23 cellular contexts compared by ENCODE assay signal in the genomic region with DNA sequence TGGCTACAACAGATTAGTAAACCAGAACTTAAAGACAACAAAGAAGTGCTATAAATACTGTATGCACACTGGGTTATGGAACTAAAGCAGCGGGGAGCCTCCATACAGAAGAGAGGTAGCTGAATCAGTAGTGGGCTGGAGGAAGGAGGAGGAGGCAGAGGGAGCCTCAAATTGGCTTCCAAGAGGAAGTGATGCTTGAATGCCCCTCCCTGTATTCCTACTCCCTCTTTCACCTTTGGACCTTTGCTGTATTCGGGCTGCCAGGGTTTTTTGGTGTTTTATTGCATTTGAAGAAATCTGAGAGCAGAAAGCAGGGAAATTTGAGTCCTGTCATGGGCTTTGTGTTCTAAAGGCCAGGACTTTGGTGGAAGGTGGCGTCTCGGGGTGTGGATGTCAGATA.
"Had no signal": no experiment of that assay in that cellular context is flagged by ENCODE, and none has a peak within 500 bp of the region (broad histone marks: within the 10 kb centered on the region; RNA-seq: fewer than 3 reads in every experiment).

No MANE protein-coding gene starts in this region.

- H3K4me2 ChIP-seq: KMS-11 had no signal

- H3K27ac ChIP-seq: brain microvascular endothelial cell, cardiac muscle cell, KMS-11, VCaP had no signal

- H3K9me3 ChIP-seq: MG63 had no signal

- ATAC-seq: activated T-helper 17 cell treated with anti-CD3 and anti-CD28 coated beads, Interleukin-2, amount 50 U/mL, for 72 hours; PC-3 had no signal

- H3K27me3 ChIP-seq: brain microvascular endothelial cell, cardiac muscle cell, MG63 had no signal

- H3K4me3 ChIP-seq: cardiac muscle cell, MG63 had no signal

- DNase-seq: activated CD4-positive, alpha-beta memory T cell treated with anti-CD3 and anti-CD28 coated beads for 36 hours; activated CD4-positive, alpha-beta T cell treated with anti-CD3 and anti-CD28 coated beads, Interleukin-2, amount 10 ng/mL, durations not matched to agents 7 days and 5 days; activated CD4-positive, CD25-positive, alpha-beta regulatory T cell; activated CD8-positive, alpha-beta memory T cell treated with anti-CD3 and anti-CD28 coated beads for 24 hours; activated gamma-delta T cell treated with Interleukin-2 at 50 U/mL for 16 hours; activated naive CD4-positive, alpha-beta T cell treated with anti-CD3 and anti-CD28 coated beads, Interleukin-2, amount 10 ng/mL, durations not matched to agents 7 days and 5 days; activated naive CD8-positive, alpha-beta T cell treated with anti-CD3 and anti-CD28 coated beads for 36 hours; activated T-cell treated with anti-CD3 and anti-CD28 coated beads for 4 hours; activated T-cell treated with anti-CD3 and anti-CD28 coated beads, Interleukin-2, amount 50 U/mL, for 48 hours; brain microvascular endothelial cell; MG63; NCI-H1105 treated with DMSO at 0.1 percent for 48 hours; NCI-H146; NCI-H187 treated with DMSO at 0.1 percent for 48 hours; NCI-H2081 treated with DMSO at 0.1 percent for 48 hours; NCI-H446; NCI-H524; PC-3; SHP77 treated with DMSO at 0.1 percent for 48 hours had no signal

- H3K36me3 ChIP-seq: brain microvascular endothelial cell, cardiac muscle cell, MG63 had no signal
